8 cellular contexts compared by ENCODE assay signal in genomic region chr19:29211041-29211440, GRCh38. TPM values are rescaled to one million over a fixed set of nuclear protein-coding genes. Genes with fewer than 3 reads are reported as not detected.
DNase-seq lines count a peak whose midpoint lies in the region; ATAC-seq and TF ChIP-seq lines count a peak whose summit lies in the region.
"Not testable (repeated sequence)": the region's sequence is repeated elsewhere in the genome, so short reads cannot be mapped to it uniquely, and the experiment has no call there.

No MANE protein-coding gene starts in this region.

- not testable (repeated sequence) for H3K27ac Mint-ChIP-seq in GM23338
- peak overlapping the region; percentile 97 for H3K27ac Mint-ChIP-seq in activated T-cell treated with anti-CD3 and anti-CD28 coated beads, Interleukin-2, amount 50 U/mL, for 24 hours
- H3K27ac Mint-ChIP-seq in naive B cell, result peak overlapping the region in 3 of 6 donors; percentile 84 to 97 (median 93)

- H3K9me3 ChIP-seq in A673 (ENCODE audit: low read depth, low read length, poor library complexity, severe bottlenecking); OCI-LY3 (ENCODE audit: insufficient read depth, low read length); mammary epithelial cell (replicated peaks; ENCODE audit: insufficient read depth, low read length); gastroesophageal sphincter; skeletal muscle satellite cell (replicated peaks; ENCODE audit: low read length): not testable (repeated sequence)

- DNase-seq in A673 (ENCODE audit: low spot score); GM23338 (ENCODE audit: low spot score); activated T-cell treated with anti-CD3 and anti-CD28 coated beads, Interleukin-2, amount 50 U/mL, for 24 hours; mammary epithelial cell; naive B cell: not testable (repeated sequence)

- TF ChIP-seq POLR2A in gastroesophageal sphincter (IDR thresholded peaks at IDR 0.05), result not testable (repeated sequence)

- not testable (repeated sequence) for ATAC-seq in GM23338; gastroesophageal sphincter; naive B cell (ENCODE audit: low read depth in 2 of 2)

- not testable (repeated sequence) for BruUV-seq in A673 (replicated peaks; lab: Mats Ljungman, UMichigan); mammary epithelial cell (replicated peaks; lab: Mats Ljungman, UMichigan)

- POLR2A ChIA-PET in A673 (lab: Charles Lee; ENCODE audit: low non-redundant PET), result not testable (repeated sequence)

- H3K4me3 Mint-ChIP-seq in GM23338 (peak overlapping the region; percentile 97), naive B cell (peak overlapping the region; percentile 89 to 97 (median 94))
- H3K4me3 Mint-ChIP-seq in activated T-cell treated with anti-CD3 and anti-CD28 coated beads, Interleukin-2, amount 50 U/mL, for 24 hours, result peak overlapping the region; percentile 95

- not testable (repeated sequence) for H3F3A ChIP-seq in GM23338 (replicated peaks; ENCODE audit: low read depth)

- intact Hi-C loops in A673 (cut with micrococcal nuclease; ENCODE audit: unreplicated experiment), result not testable (repeated sequence)
- intact Hi-C loops in mammary epithelial cell (cut with micrococcal nuclease), result loop anchor here (10.0 kb wide), 1 partner anchor 504 kb away; the partner anchor contains the start of gene C19orf12

- TF ChIP-seq EP300 in gastroesophageal sphincter (IDR thresholded peaks at IDR 0.05), result not testable (repeated sequence)

- H3K27ac ChIP-seq in A673 (ENCODE audit: low read depth, low read length, poor library complexity, severe bottlenecking); GM23338 (ENCODE audit: low read depth); OCI-LY3 (ENCODE audit: low read length); mammary epithelial cell (ENCODE audit: insufficient read depth, low read depth, low read length); gastroesophageal sphincter: not testable (repeated sequence)

- H3K79me2 ChIP-seq in GM23338 (replicated peaks; ENCODE audit: insufficient read depth) (peaks cover 69% of the 10 kb centered on the region), OCI-LY3 (ENCODE audit: low read length) (peaks cover 64% of the 10 kb centered on the region), mammary epithelial cell (ENCODE audit: insufficient read depth, low read length) (peaks cover 68% of the 10 kb centered on the region)

- in situ Hi-C loops in mammary epithelial cell (cut with MboI; ENCODE audit: low sequenced_read_pairs in 2 of 2), result not testable (repeated sequence)

- not testable (repeated sequence) for H3K9ac ChIP-seq in OCI-LY3 (ENCODE audit: low read length); skeletal muscle satellite cell (ENCODE audit: low read depth, low read length)
- H3K9ac ChIP-seq in mammary epithelial cell (ENCODE audit: insufficient read depth, low read length), result peak overlapping the region; percentile 18

- dilution Hi-C loops in mammary epithelial cell (cut with HindIII; ENCODE audit: low sequenced_read_pairs), result not testable (repeated sequence)

- WGBS in mammary epithelial cell (ENCODE audit: low coverage, missing lambda C conversion rate), result 100% methylated on average over 2 of the region's 3 CpGs
- WGBS in gastroesophageal sphincter (ENCODE audit: low coverage in 1 of 2), 2 donors, result 89 to 98% methylated on average over 3 of the region's 3 CpGs

- peaks cover 15% of the 10 kb centered on the region for H3K9me3 Mint-ChIP-seq in GM23338
- not testable (repeated sequence) for H3K9me3 Mint-ChIP-seq in activated T-cell treated with anti-CD3 and anti-CD28 coated beads, Interleukin-2, amount 50 U/mL, for 24 hours; naive B cell

- H3K4me2 ChIP-seq in GM23338 (peak overlapping the region; percentile 99), OCI-LY3 (ENCODE audit: low read length) (peak overlapping the region; percentile 81), mammary epithelial cell (ENCODE audit: insufficient read depth, low read depth, low read length) (peak overlapping the region; percentile 80), skeletal muscle satellite cell (ENCODE audit: low read length) (peak overlapping the region; percentile 98)

- H3K4me1 Mint-ChIP-seq in GM23338 (peaks cover 37% of the 10 kb centered on the region), naive B cell (peaks cover 26 to 46% (median 37%) of the 10 kb centered on the region in 3 donors)
- H3K4me1 Mint-ChIP-seq in activated T-cell treated with anti-CD3 and anti-CD28 coated beads, Interleukin-2, amount 50 U/mL, for 24 hours (ENCODE audit: low read depth), result peaks cover 59% of the 10 kb centered on the region

- H3K9me2 ChIP-seq in GM23338 (ENCODE audit: insufficient read depth), result not testable (repeated sequence)

- not testable (repeated sequence) for H3K4me1 ChIP-seq in A673 (ENCODE audit: insufficient read depth, low read length, poor library complexity, severe bottlenecking); mammary epithelial cell (ENCODE audit: insufficient read depth, low read length)
- peaks cover 11% of the 10 kb centered on the region for H3K4me1 ChIP-seq in GM23338 (ENCODE audit: insufficient read depth)
- H3K4me1 ChIP-seq in OCI-LY3 (ENCODE audit: low read length), result peaks cover 19% of the 10 kb centered on the region
- peaks cover 0 to 44% (median 15%) of the 10 kb centered on the region in 3 donors for H3K4me1 ChIP-seq in gastroesophageal sphincter
- peaks cover 10% of the 10 kb centered on the region for H3K4me1 ChIP-seq in skeletal muscle satellite cell (ENCODE audit: control insufficient read depth, insufficient read depth, low read length)

- H4K20me1 ChIP-seq in GM23338 (replicated peaks; ENCODE audit: insufficient read depth) (peaks cover 32% of the 10 kb centered on the region), OCI-LY3 (ENCODE audit: insufficient read depth, low read length) (peaks cover 41% of the 10 kb centered on the region), mammary epithelial cell (ENCODE audit: insufficient read depth, low read length) (peaks cover 13% of the 10 kb centered on the region)

- TF ChIP-seq CTCF in A673 (conservative IDR thresholded peaks at IDR 0.05; ENCODE audit: low read depth, low read length); GM23338 (conservative IDR thresholded peaks at IDR 0.05; ENCODE audit: low read depth in 2 of 2); OCI-LY3 (IDR thresholded peaks at IDR 0.05; ENCODE audit: low read depth, low read length); mammary epithelial cell (conservative IDR thresholded peaks at IDR 0.05 in 1 of 2, IDR thresholded peaks at IDR 0.05 in 1 of 2; ENCODE audit: extremely low read depth in 1 of 2, insufficient read depth in 1 of 2, low read depth in 1 of 2, low read length in 2 of 2); gastroesophageal sphincter (IDR thresholded peaks at IDR 0.05): not testable (repeated sequence)

- not testable (repeated sequence) for H2AFZ ChIP-seq in GM23338; OCI-LY3 (ENCODE audit: low read depth, low read length); mammary epithelial cell (ENCODE audit: low read depth, low read length)

- H3K4me3 ChIP-seq in A673 (ENCODE audit: low read depth, low read length, poor library complexity, severe bottlenecking) (peak overlapping the region; percentile 69), GM23338 (peak overlapping the region; percentile 88), OCI-LY3 (ENCODE audit: low read length) (peak overlapping the region; percentile 98), mammary epithelial cell (replicated peaks in 1 of 3; ENCODE audit: insufficient read depth in 1 of 3, low read depth in 2 of 3, low read length in 3 of 3) (peak overlapping the region; percentile 75 to 81 (median 76)), gastroesophageal sphincter (peak overlapping the region; percentile 64 to 73), skeletal muscle satellite cell (ENCODE audit: low read length) (peak overlapping the region; percentile 95)

- CTCF ChIA-PET in A673 (lab: Charles Lee); mammary epithelial cell (lab: Charles Lee; ENCODE audit: low non-redundant PET): not testable (repeated sequence)

- H3K36me3 ChIP-seq in A673 (ENCODE audit: insufficient read depth, low read length, poor library complexity, severe bottlenecking) (peaks cover 29% of the 10 kb centered on the region), OCI-LY3 (replicated peaks; ENCODE audit: low read depth, low read length) (peaks cover 29% of the 10 kb centered on the region), mammary epithelial cell (ENCODE audit: insufficient read depth, low read length) (peaks cover 10% of the 10 kb centered on the region), gastroesophageal sphincter (peaks cover 0 to 19% of the 10 kb centered on the region in 2 donors)
- not testable (repeated sequence) for H3K36me3 ChIP-seq in GM23338 (ENCODE audit: insufficient read depth); skeletal muscle satellite cell (ENCODE audit: insufficient read depth, low read length)

- not testable (repeated sequence) for H3K27me3 Mint-ChIP-seq in GM23338 (ENCODE audit: insufficient read depth, low read depth, poor library complexity); activated T-cell treated with anti-CD3 and anti-CD28 coated beads, Interleukin-2, amount 50 U/mL, for 24 hours; naive B cell

- H3K27me3 ChIP-seq in A673 (replicated peaks; ENCODE audit: insufficient read depth, low read depth, low read length, poor library complexity); GM23338 (ENCODE audit: insufficient read depth); OCI-LY3 (ENCODE audit: low read depth, low read length); mammary epithelial cell (ENCODE audit: insufficient read depth, low read length); gastroesophageal sphincter; skeletal muscle satellite cell (ENCODE audit: control insufficient read depth, insufficient read depth, low read length): not testable (repeated sequence)

- H3K36me3 Mint-ChIP-seq in GM23338 (ENCODE audit: low read depth) (peaks cover 46% of the 10 kb centered on the region), naive B cell (peaks cover 8 to 14% of the 10 kb centered on the region in 2 donors)
- H3K36me3 Mint-ChIP-seq in activated T-cell treated with anti-CD3 and anti-CD28 coated beads, Interleukin-2, amount 50 U/mL, for 24 hours (ENCODE audit: low read depth), result peaks cover 65% of the 10 kb centered on the region

RNA-seq across cellular contexts. Expression of gene UQCRFS1, which starts 1.9 kb away (rescaled TPM):
- total RNA-seq in A673 (2021) (47.3 and 48.8 TPM in 2 replicates), mammary epithelial cell (10 to 100 TPM; 27.0 to 35.3 TPM), gastroesophageal sphincter (10 to 100 TPM; 34.7 to 40.6 (median 37.7) TPM)
- 49.4 and 60.1 TPM in 2 replicates for total RNA-seq in GM23338 (2014; rRNA removed; shearing (Covaris generic))
- polyA plus RNA-seq in GM23338 (2016; fragmentation: Nextera tagmentation; extraction: Ambion mirVana) (51.2 and 57.6 TPM in 2 replicates), mammary epithelial cell (49.3 TPM), naive B cell (ENCODE audit: low read depth in 6 of 6) (10 to 100 TPM; 58.2 to 93.1 (median 69.1) TPM)
- 57.9 TPM for polyA minus RNA-seq in mammary epithelial cell
- 37.8 and 38.7 TPM in 2 replicates for total RNA-seq in skeletal muscle satellite cell (2012; rRNA removed)
